In the genomic region with DNA sequence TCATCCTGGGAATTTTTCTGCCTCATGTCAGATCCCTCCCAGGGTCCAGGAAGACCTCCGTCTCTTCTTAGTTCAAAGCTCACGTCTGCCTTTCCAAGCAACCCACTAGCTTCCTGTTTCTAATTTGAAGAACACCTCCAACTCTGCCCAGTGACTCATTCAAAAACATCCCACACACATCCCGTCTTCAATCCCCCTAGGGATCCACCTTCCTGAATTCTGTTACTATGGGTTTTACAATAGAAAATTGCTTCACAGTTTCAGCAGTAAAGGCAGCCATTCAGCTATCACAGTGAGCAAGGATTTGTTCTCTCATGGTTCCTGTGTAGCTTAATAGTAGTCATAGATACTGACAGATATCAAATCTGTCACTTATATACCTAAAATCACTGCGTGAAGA, we compare ENCODE assay signal across 12 cellular contexts.
DNase-seq lines count a peak whose midpoint lies in the region; ATAC-seq, FAIRE-seq and TF ChIP-seq lines count a peak whose summit lies in the region.
"Had no signal": no experiment of that assay in that cellular context is flagged by ENCODE, and none has a peak within 500 bp of the region (broad histone marks: within the 10 kb centered on the region; RNA-seq: fewer than 3 reads in every experiment).

No MANE protein-coding gene starts in this region.

- intact Hi-C loops in CD8-positive, alpha-beta T cell (cut with DNase I, micrococcal nuclease): loop anchor here in 1 of 2 experiments (10.0 kb wide), 1 partner anchor 244 kb away; no protein-coding TSS in a partner anchor

- H3K4me1 ChIP-seq in CD8-positive, alpha-beta T cell (ENCODE audit: insufficient read depth, low read length): peaks cover 5% of the 10 kb centered on the region

- H3K4me3 Mint-ChIP-seq in activated T-helper 17 cell treated with anti-CD3 and anti-CD28 coated beads, Interleukin-2, amount 50 U/mL, for 72 hours: peak overlapping the region; percentile 10
- H3K4me3 Mint-ChIP-seq in CD8-positive, alpha-beta T cell: no peak overlapping the region
- H3K4me3 Mint-ChIP-seq: CD4-positive, CD25-positive, alpha-beta regulatory T cell had no signal

- H3K36me3 ChIP-seq in CD8-positive, alpha-beta T cell (ENCODE audit: insufficient read depth, low read length): no peaks in the 10 kb centered on the region

- H3K36me3 Mint-ChIP-seq in activated T-helper 17 cell treated with anti-CD3 and anti-CD28 coated beads, Interleukin-2, amount 50 U/mL, for 72 hours (ENCODE audit: low read depth): no peaks in the 10 kb centered on the region
- no peaks in the 10 kb centered on the region for H3K36me3 Mint-ChIP-seq in CD8-positive, alpha-beta T cell
- H3K36me3 Mint-ChIP-seq: CD4-positive, CD25-positive, alpha-beta regulatory T cell had no signal

- no peak overlapping the region for H3K4me3 ChIP-seq in CD8-positive, alpha-beta T cell (ENCODE audit: low read depth, low read length)

- TF ChIP-seq CTCF in CD8-positive, alpha-beta T cell (IDR thresholded peaks at IDR 0.05): no peak

- DNase-seq in 8988T: peak; percentile 12
- DNase-seq in H54 (ENCODE audit: insufficient read length, low spot score): peak; percentile 11
- DNase-seq in islet precursor cell: peak; percentile 61
- DNase-seq in DMS53 treated with DMSO at 0.1 percent for 48 hours (lab: John Stamatoyannopoulos, UW; ENCODE audit: unreplicated experiment): no peak
- DNase-seq in CD8-positive, alpha-beta T cell: no peak
- DNase-seq: activated naive CD4-positive, alpha-beta T cell; CD4-positive, CD25-positive, alpha-beta regulatory T cell; KG1 had no signal

- H3K27ac ChIP-seq in CD8-positive, alpha-beta T cell (ENCODE audit: low read depth, low read length): no peak overlapping the region
- H3K27ac ChIP-seq: VCaP had no signal

- no peak for TF ChIP-seq POLR2A in H54 (IDR thresholded peaks at IDR 0.05; ENCODE audit: low read depth, low read length)

- H3K9me3 ChIP-seq in CD8-positive, alpha-beta T cell (ENCODE audit: low read length): no peaks in the 10 kb centered on the region

- H3K27me3 Mint-ChIP-seq in activated T-helper 17 cell treated with anti-CD3 and anti-CD28 coated beads, Interleukin-2, amount 50 U/mL, for 72 hours: peaks cover 5% of the 10 kb centered on the region
- peaks cover 3% of the 10 kb centered on the region for H3K27me3 Mint-ChIP-seq in CD8-positive, alpha-beta T cell (ENCODE audit: low read depth)

- H3K27me3 ChIP-seq in CD8-positive, alpha-beta T cell (ENCODE audit: insufficient read depth, low read length): no peaks in the 10 kb centered on the region

- FAIRE-seq in H54 (lab: Jason Lieb, UNC): peak; percentile 80

- CTCF ChIA-PET in CD8-positive, alpha-beta T cell (lab: Charles Lee): interaction anchor here (1.3 kb wide), 1 partner anchor 9 kb away, joined by 3 read pairs; no protein-coding TSS in a partner anchor

- peaks cover 10% of the 10 kb centered on the region for H3K4me1 Mint-ChIP-seq in activated T-helper 17 cell treated with anti-CD3 and anti-CD28 coated beads, Interleukin-2, amount 50 U/mL, for 72 hours
- H3K4me1 Mint-ChIP-seq in CD8-positive, alpha-beta T cell (ENCODE audit: low read depth): peaks cover 11% of the 10 kb centered on the region

- ATAC-seq in activated T-helper 17 cell treated with anti-CD3 and anti-CD28 coated beads, Interleukin-2, amount 50 U/mL, for 72 hours (replicated peaks): peak; percentile 47
- ATAC-seq in GM21528 (IDR thresholded peaks at IDR 0.05; ENCODE audit: low FRiP score, unreplicated experiment): no peak
- no peak for ATAC-seq in CD8-positive, alpha-beta T cell
- no peak for ATAC-seq in HG03457 (IDR thresholded peaks at IDR 0.05; ENCODE audit: unreplicated experiment)

- no peaks in the 10 kb centered on the region for H3K9me3 Mint-ChIP-seq in activated T-helper 17 cell treated with anti-CD3 and anti-CD28 coated beads, Interleukin-2, amount 50 U/mL, for 72 hours
- no peaks in the 10 kb centered on the region for H3K9me3 Mint-ChIP-seq in CD8-positive, alpha-beta T cell
- H3K9me3 Mint-ChIP-seq: CD4-positive, CD25-positive, alpha-beta regulatory T cell had no signal

- POLR2A ChIA-PET in CD8-positive, alpha-beta T cell (lab: Charles Lee): no interaction called here

- peak overlapping the region; percentile 42 for H3K27ac Mint-ChIP-seq in activated T-helper 17 cell treated with anti-CD3 and anti-CD28 coated beads, Interleukin-2, amount 50 U/mL, for 72 hours
- H3K27ac Mint-ChIP-seq in CD8-positive, alpha-beta T cell: no peak overlapping the region
- H3K27ac Mint-ChIP-seq: CD4-positive, CD25-positive, alpha-beta regulatory T cell had no signal

Comparison
In these comparisons a context has a peak if more than half of its experiments do, and no peak if none do; other contexts are left out.
1. DNase-seq: peak in 8988T (single experiment), H54 (single experiment) and islet precursor cell (single experiment); none in DMS53 treated with DMSO at 0.1 percent for 48 hours (single experiment) and CD8-positive, alpha-beta T cell (0 of 7).